Comparison of ENCODE assay signal across 21 cellular contexts in the genomic region with DNA sequence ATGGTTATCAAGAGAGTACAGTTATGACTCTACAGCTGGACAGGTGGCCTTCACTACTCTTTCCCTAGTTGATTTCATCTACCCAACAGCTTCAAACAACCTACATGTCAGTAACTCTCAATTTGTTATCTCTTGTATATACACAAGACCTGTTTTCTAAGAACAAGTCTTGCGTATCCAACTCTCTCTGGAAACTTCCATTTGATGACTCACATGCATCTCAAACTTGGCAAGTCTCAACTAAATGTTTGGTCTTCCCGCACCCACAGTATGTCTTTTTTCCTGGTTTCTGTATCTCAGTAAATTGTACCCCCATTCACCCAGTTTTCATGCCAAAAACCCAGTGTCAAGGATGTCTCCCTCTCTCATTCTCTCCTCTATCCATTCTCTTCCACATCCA.
DNase-seq lines count a peak whose midpoint lies in the region; ATAC-seq and TF ChIP-seq lines count a peak whose summit lies in the region.
"Had no signal": no experiment of that assay in that cellular context is flagged by ENCODE, and none has a peak within 500 bp of the region (broad histone marks: within the 10 kb centered on the region; RNA-seq: fewer than 3 reads in every experiment).

No MANE protein-coding gene starts in this region.

- peak; percentile 1 for DNase-seq in ACHN
- peak; percentile 3 for DNase-seq in RPMI7951 (ENCODE audit: low read depth)
- peak; percentile 87 for DNase-seq in choroid plexus epithelial cell (ENCODE audit: low read depth)
- peak; percentile 41 for DNase-seq in fibroblast of the aortic adventitia (ENCODE audit: low read depth)
- DNase-seq in BE2C, result no peak
- DNase-seq in RPMI8226, result no peak
- no peak for DNase-seq in stimulated activated naive CD4-positive, alpha-beta T cell (lab: John Stamatoyannopoulos, UW)
- DNase-seq: 8988T; AML-193; CD4-positive, CD25-positive, alpha-beta regulatory T cell; DND-41; GDM1; GOT3; KBM-7; NCI-H1092; NCI-H1694; NCI-H446; NCI-H748 treated with DMSO at 0.1 percent for 48 hours; PC-9 had no signal

- no peak for ATAC-seq in HG03280 (IDR thresholded peaks at IDR 0.05; ENCODE audit: unreplicated experiment)
- ATAC-seq: Right ventricle myocardium inferior had no signal

- H3K4me3 ChIP-seq in choroid plexus epithelial cell (ENCODE audit: low read depth, low read length) (no peak overlapping the region), fibroblast of the aortic adventitia (ENCODE audit: low read depth, low read length) (no peak overlapping the region), BE2C (ENCODE audit: low read depth, low read length) (no peak overlapping the region)
- H3K4me3 ChIP-seq: PC-9 had no signal

- H3K36me3 ChIP-seq in BE2C, result no peaks in the 10 kb centered on the region

- no peaks in the 10 kb centered on the region for H3K9me3 ChIP-seq in BE2C

- peaks cover 3% of the 10 kb centered on the region; the same call in 1 of the 2 replicates for H3K4me1 ChIP-seq in BE2C

- TF ChIP-seq CTCF in choroid plexus epithelial cell (conservative IDR thresholded peaks at IDR 0.05; ENCODE audit: low read depth, low read length) (no peak), fibroblast of the aortic adventitia (IDR thresholded peaks at IDR 0.05; ENCODE audit: insufficient read depth, low read length) (no peak), BE2C (IDR thresholded peaks at IDR 0.05; ENCODE audit: low read depth, low read length) (no peak)

- in situ Hi-C loops in ACHN (cut with HindIII; ENCODE audit: low pct_ligation_motif_present, low pct_unique_long_range_greater_than_20kb, low sequenced_read_pairs), result no loop called here

- no peaks in the 10 kb centered on the region for H3K27me3 ChIP-seq in BE2C

Comparison
In these comparisons a context has a peak if more than half of its experiments do, and no peak if none do; other contexts are left out.
1. DNase-seq: peak in ACHN (single experiment), RPMI7951 (single experiment), choroid plexus epithelial cell (single experiment) and fibroblast of the aortic adventitia (single experiment); none in BE2C (single experiment), RPMI8226 (single experiment) and stimulated activated naive CD4-positive, alpha-beta T cell (0 of 6).